Comparison of ENCODE assay signal across 30 cellular contexts in the genomic region with DNA sequence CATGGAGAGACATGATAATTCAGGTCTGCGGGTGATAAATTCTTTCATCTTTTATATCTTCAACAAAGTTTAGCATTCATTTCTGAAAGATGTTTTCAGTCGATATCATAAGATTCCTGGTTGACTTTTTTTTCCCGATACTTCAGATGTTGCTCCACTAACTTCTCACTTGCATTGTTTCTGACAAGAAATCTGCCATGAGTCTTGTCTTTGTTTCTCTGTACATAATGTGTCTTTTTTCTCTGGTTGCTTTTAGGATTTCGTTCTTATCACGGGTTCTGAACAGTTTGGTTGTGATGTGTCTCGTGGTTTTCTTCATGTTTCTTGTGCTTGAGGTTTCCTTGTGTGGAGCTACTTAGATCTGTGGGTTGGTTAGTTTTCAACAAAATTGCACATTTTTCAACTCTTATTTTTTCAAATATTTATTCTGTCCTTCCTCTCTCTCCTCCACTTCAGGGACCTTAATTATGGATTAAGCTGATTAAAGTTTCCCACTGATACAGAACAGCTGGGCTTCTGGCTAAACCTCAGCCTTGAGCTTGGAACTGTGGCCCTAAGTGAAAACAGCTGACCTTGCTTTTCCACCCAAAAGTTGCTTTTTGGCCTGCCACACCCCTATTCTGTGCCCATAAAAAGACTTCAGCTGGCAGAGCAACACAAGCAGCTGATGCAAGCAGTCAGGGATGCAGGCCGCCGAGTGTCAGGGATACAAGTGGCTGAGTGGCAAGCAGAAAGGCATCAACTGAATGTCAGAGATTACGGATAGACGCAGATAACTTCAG.
DNase-seq lines count a peak whose midpoint lies in the region; ATAC-seq, FAIRE-seq and TF ChIP-seq lines count a peak whose summit lies in the region.
"Had no signal": no experiment of that assay in that cellular context is flagged by ENCODE, and none has a peak within 500 bp of the region (broad histone marks: within the 10 kb centered on the region; RNA-seq: fewer than 3 reads in every experiment).

No MANE protein-coding gene starts in this region.

- BruUV-seq in HepG2 (replicated peaks; lab: Mats Ljungman, UMichigan) (no TSS peak), K562 (replicated peaks; lab: Mats Ljungman, UMichigan) (no TSS peak)

- DNase-seq in HepG2 (ENCODE audit: low spot score) = no peak
- DNase-seq in right lobe of liver = no peak
- DNase-seq in K562 (ENCODE audit: extremely low read depth in 1 of 4, low spot score in 3 of 4) = no peak
- DNase-seq in right atrium auricular region (ENCODE audit: low spot score) = peak; percentile 57
- DNase-seq in thyroid gland = no peak
- DNase-seq in NCI-H526 (lab: John Stamatoyannopoulos, UW) = no peak
- no peak for DNase-seq in activated CD4-positive, CD25-positive, alpha-beta regulatory T cell (lab: John Stamatoyannopoulos, UW)
- DNase-seq: ACHN; activated CD4-positive, alpha-beta T cell treated with anti-CD3 and anti-CD28 coated beads, Interleukin-2, amount 50 U/mL, for 1 hour; activated T-cell treated with anti-CD3 and anti-CD28 coated beads, Interleukin-2, amount 50 U/mL, for 48 hours; GOT3; hippocampal formation; KBM-7; left colon; NCI-H1092 treated with DMSO at 0.1 percent for 48 hours; NCI-H2029; NCI-H69; ovary; Peyer's patch; stimulated activated CD4-positive, alpha-beta T cell treated with anti-CD3 and anti-CD28 coated beads, Interleukin-1b, Interleukin-23, amount 100 ng/mL, for 48 hours; stimulated activated naive CD8-positive, alpha-beta T cell treated with anti-CD3 and anti-CD28 coated beads, Interleukin-15, Interleukin-2, amounts not matched to agents 100 U/mL and 50 U/mL, for 24 hours; T-helper 9 cell; WERI-Rb-1 had no signal

- H3K9me3 ChIP-seq in HepG2 (ENCODE audit: low read length) = no peaks in the 10 kb centered on the region
- H3K9me3 ChIP-seq in right lobe of liver = no peaks in the 10 kb centered on the region
- H3K9me3 ChIP-seq in K562 (replicated peaks; ENCODE audit: control insufficient read depth, insufficient read depth, low read depth, low read length) = 0 out of 2 replicates have a peak, but pooled peaks cover 9% of the 10 kb centered on the region
- H3K9me3 ChIP-seq in right atrium auricular region = peaks cover 0 to 21% of the 10 kb centered on the region in 2 donors
- H3K9me3 ChIP-seq in thyroid gland = no peaks in the 10 kb centered on the region
- H3K9me3 ChIP-seq: ovary, Peyer's patch, thoracic aorta had no signal

- H3K9ac ChIP-seq in HepG2 (ENCODE audit: insufficient read depth, low read depth, low read length) (no peak overlapping the region), K562 (ENCODE audit: insufficient read depth in 1 of 2, low read depth in 2 of 2, low read length in 2 of 2) (no peak overlapping the region)
- H3K9ac ChIP-seq: BLaER1 had no signal

- POLR2A ChIA-PET in HepG2 (lab: Yijun Ruan, JAX) = no interaction called here
- POLR2A ChIA-PET in K562 (lab: Yijun Ruan, JAX) = no interaction called here

- no peak for TF ChIP-seq POLR2A in HepG2 (IDR thresholded peaks at IDR 0.05; ENCODE audit: insufficient read depth in 1 of 2, low read depth in 2 of 2, low read length in 2 of 2)
- no peak for TF ChIP-seq POLR2A in right lobe of liver (IDR thresholded peaks at IDR 0.05)
- no peak for TF ChIP-seq POLR2A in K562 (conservative IDR thresholded peaks at IDR 0.05)
- TF ChIP-seq POLR2A in thyroid gland (IDR thresholded peaks at IDR 0.05) = no peak

- H3K27ac ChIP-seq in HepG2 (ENCODE audit: extremely low read length, insufficient read depth, low read length) = no peak overlapping the region
- H3K27ac ChIP-seq in right lobe of liver = no peak overlapping the region
- no peak overlapping the region for H3K27ac ChIP-seq in K562 (ENCODE audit: extremely low read depth, low read depth, low read length)
- no peak overlapping the region for H3K27ac ChIP-seq in right atrium auricular region
- no peak overlapping the region for H3K27ac ChIP-seq in thyroid gland
- H3K27ac ChIP-seq: BLaER1, ovary, Peyer's patch, thoracic aorta, WERI-Rb-1 had no signal

- no peak overlapping the region for H3K4me2 ChIP-seq in HepG2 (ENCODE audit: low read depth, low read length)
- H3K4me2 ChIP-seq in K562 (ENCODE audit: insufficient read depth, low read length) = no peak overlapping the region
- H3K4me2 ChIP-seq: BLaER1 had no signal

- CTCF ChIA-PET in HepG2 (lab: Yijun Ruan, JAX; ENCODE audit: low intra/inter-chr PET ratio, low total read pairs) = no interaction called here
- CTCF ChIA-PET in K562 (lab: Yijun Ruan, JAX; ENCODE audit: low intra/inter-chr PET ratio) = no interaction called here

- WGBS in HepG2 (ENCODE audit: low lambda C conversion rate) = 95% methylated on average over 10 of the region's 10 CpGs
- 83% methylated on average over 4 of the region's 10 CpGs for WGBS in right lobe of liver (ENCODE audit: insufficient coverage, low coverage, low lambda C conversion rate, missing lambda C conversion rate)
- WGBS in K562 (ENCODE audit: insufficient coverage, low coverage, missing lambda C conversion rate) = 37% methylated on average over 10 of the region's 10 CpGs
- WGBS in thyroid gland, 2 donors = 90 to 92% methylated on average over 10 of the region's 10 CpGs

- H3K79me2 ChIP-seq in HepG2 (ENCODE audit: insufficient read depth, low read length) = no peaks in the 10 kb centered on the region
- H3K79me2 ChIP-seq in K562 (ENCODE audit: control insufficient read depth, insufficient read depth, low read length) = no peaks in the 10 kb centered on the region

- H3K36me3 ChIP-seq in HepG2 (replicated peaks in 1 of 2; ENCODE audit: control insufficient read depth in 1 of 2, insufficient read depth in 2 of 2, low read length in 2 of 2) = no peaks in the 10 kb centered on the region
- H3K36me3 ChIP-seq in right lobe of liver = no peaks in the 10 kb centered on the region
- H3K36me3 ChIP-seq in K562 (ENCODE audit: control insufficient read depth, insufficient read depth, low read length) = no peaks in the 10 kb centered on the region
- H3K36me3 ChIP-seq in right atrium auricular region = no peaks in the 10 kb centered on the region
- H3K36me3 ChIP-seq in thyroid gland = no peaks in the 10 kb centered on the region
- H3K36me3 ChIP-seq: BLaER1, ovary, Peyer's patch, thoracic aorta, WERI-Rb-1 had no signal

- TF ChIP-seq RAD21 in HepG2 (CRISPR knock-in tag; IDR thresholded peaks at IDR 0.05) = no peak
- no peak for TF ChIP-seq RAD21 in K562 (CRISPR knock-in tag; conservative IDR thresholded peaks at IDR 0.05 in 1 of 2, IDR thresholded peaks at IDR 0.05 in 1 of 2)

- no peaks in the 10 kb centered on the region for H3K9me1 ChIP-seq in K562 (ENCODE audit: control insufficient read depth, insufficient read depth, low read length)

- no peak overlapping the region for H3K4me3 ChIP-seq in HepG2 (replicated peaks in 1 of 3; ENCODE audit: insufficient read depth in 1 of 3, low read depth in 2 of 3, low read length in 3 of 3)
- no peak overlapping the region for H3K4me3 ChIP-seq in right lobe of liver
- H3K4me3 ChIP-seq in K562 = no peak overlapping the region
- no peak overlapping the region for H3K4me3 ChIP-seq in right atrium auricular region
- H3K4me3 ChIP-seq in thyroid gland (replicated peaks in 1 of 3) = no peak overlapping the region
- H3K4me3 ChIP-seq: BLaER1, ovary, Peyer's patch, thoracic aorta had no signal

- TF ChIP-seq CTCF in HepG2 (CRISPR knock-in tag; IDR thresholded peaks at IDR 0.05) (no peak), right lobe of liver (IDR thresholded peaks at IDR 0.05) (no peak), K562 (IDR thresholded peaks at IDR 0.05 in 2 of 3, conservative IDR thresholded peaks at IDR 0.05 in 1 of 3; ENCODE audit: insufficient read depth in 2 of 3, low read depth in 1 of 3, low read length in 3 of 3) (no peak), right atrium auricular region (IDR thresholded peaks at IDR 0.05) (no peak), thyroid gland (IDR thresholded peaks at IDR 0.05) (no peak)

- no peak for FAIRE-seq in HepG2 (lab: Jason Lieb, UNC)
- no peak for FAIRE-seq in K562 (lab: Jason Lieb, UNC)
- FAIRE-seq: frontal cortex, GM18507, urothelium cell line had no signal

- H4K20me1 ChIP-seq in HepG2 (ENCODE audit: insufficient read depth, low read length) (no peaks in the 10 kb centered on the region), K562 (replicated peaks; ENCODE audit: control insufficient read depth, insufficient read depth, low read length) (no peaks in the 10 kb centered on the region)
- H4K20me1 ChIP-seq: BLaER1 had no signal

- H3K27me3 ChIP-seq in HepG2 (ENCODE audit: control insufficient read depth in 1 of 2, insufficient read depth in 2 of 2, low read length in 2 of 2) = no peaks in the 10 kb centered on the region
- no peaks in the 10 kb centered on the region for H3K27me3 ChIP-seq in right lobe of liver
- H3K27me3 ChIP-seq in K562 (ENCODE audit: control insufficient read depth in 2 of 2, insufficient read depth in 2 of 2, low read length in 2 of 2) = peaks cover 9 to 10% of the 10 kb centered on the region in 2 experiments; a peak in 4 of 5 replicates
- no peaks in the 10 kb centered on the region for H3K27me3 ChIP-seq in right atrium auricular region
- H3K27me3 ChIP-seq in thyroid gland = no peaks in the 10 kb centered on the region
- H3K27me3 ChIP-seq: BLaER1, ovary, Peyer's patch had no signal

- intact Hi-C loops in HepG2 (cut with micrococcal nuclease; ENCODE audit: unreplicated experiment) (loop anchor here (5.0 kb wide), 1 partner anchor 37 kb away; no protein-coding TSS in a partner anchor), right lobe of liver (cut with DNase I) (no loop called here), K562 (cut with micrococcal nuclease) (no loop called here), thyroid gland (cut with DNase I) (no loop called here)

- H2AFZ ChIP-seq in HepG2 (ENCODE audit: low read length) (no peak overlapping the region), K562 (ENCODE audit: low read depth, low read length) (no peak overlapping the region)

- in situ Hi-C loops in HepG2 (cut with HindIII; ENCODE audit: extremely low pct_ligation_motif_present, low pct_unique_long_range_greater_than_20kb) (no loop called here), K562 (cut with MboI) (no loop called here)

- ATAC-seq in HepG2 (no peak), right lobe of liver (no peak), K562 (no peak), GM18909 (IDR thresholded peaks at IDR 0.05; ENCODE audit: poor library complexity, unreplicated experiment) (no peak)
- ATAC-seq: esophagus mucosa; left colon; stimulated activated naive CD8-positive, alpha-beta T cell treated with anti-CD3 and anti-CD28 coated beads, Interleukin-15, Interleukin-2, amounts not matched to agents 100 U/mL and 50 U/mL, for 24 hours had no signal

- no peak for TF ChIP-seq EP300 in HepG2 (IDR thresholded peaks at IDR 0.05; ENCODE audit: low read depth in 2 of 2, low read length in 2 of 2)
- no peak for TF ChIP-seq EP300 in HepG2 (CRISPR knock-in tag; IDR thresholded peaks at IDR 0.05; ENCODE audit: borderline replicate concordance)
- no peak for TF ChIP-seq EP300 in K562 (IDR thresholded peaks at IDR 0.05; ENCODE audit: low read length)

- H3K4me1 ChIP-seq in HepG2 (ENCODE audit: insufficient read depth, low read length) (peaks cover 67% of the 10 kb centered on the region), right lobe of liver (peaks cover 0 to 6% (median 0%) of the 10 kb centered on the region in 4 donors), K562 (replicated peaks in 1 of 2; ENCODE audit: control insufficient read depth in 2 of 2, insufficient read depth in 2 of 2, low read length in 2 of 2) (peaks cover 0 to 4% of the 10 kb centered on the region in 2 experiments; a peak in 1 of 5 replicates), right atrium auricular region (peaks cover 0 to 12% of the 10 kb centered on the region in 2 donors), thyroid gland (peaks cover 0 to 20% of the 10 kb centered on the region in 2 donors)
- H3K4me1 ChIP-seq: BLaER1, Peyer's patch had no signal

Comparison
In these comparisons a context has a peak if more than half of its experiments do, and no peak if none do; other contexts are left out.
1. Of the 241 proteins assayed by ChIP-seq in both HepG2 and K562: peak only in HepG2: none; only in K562: CBX5, ELF1, MAFG and TRIM24; in both: MAFF and MAFK; in neither: 235.